8 cellular contexts compared by ENCODE assay signal in genomic region chrX:9785944-9786741, GRCh38. TPM values are rescaled to one million over a fixed set of nuclear protein-coding genes. Genes with fewer than 3 reads are reported as not detected.
DNase-seq lines count a peak whose midpoint lies in the region; ATAC-seq and TF ChIP-seq lines count a peak whose summit lies in the region.

SHROOM2 (plus strand) TSS chrX:9786429; CDS start chrX:9786546, 117 bp downstream.

- POLR2A ChIA-PET in T-cell (lab: Charles Lee), result no interaction called here

- ATAC-seq in T-cell (replicated peaks in 1 of 4), result no peak

- peak within 1 kb of the TSS; percentile 84 to 97 for H3K4me3 Mint-ChIP-seq in H9
- peak within 1 kb of the TSS; percentile 31 to 55 (median 45) for H3K4me3 Mint-ChIP-seq in T-cell

- H3K79me1 ChIP-seq in H9 (ENCODE audit: insufficient read depth, low read depth, low read length, poor library complexity, severe bottlenecking), result peaks cover 3% of the 10 kb centered on the region

- TF ChIP-seq CTCF in H9 (conservative IDR thresholded peaks at IDR 0.05), result no peak

- H3K79me2 ChIP-seq in H9 (ENCODE audit: insufficient read depth, low read length), result peaks cover 18% of the 10 kb centered on the region; the same call in 1 of the 2 replicates

- H3K9me3 ChIP-seq in H9 (ENCODE audit: control insufficient read depth, low read depth, low read length), result no peaks in the 10 kb centered on the region

- H2BK12ac ChIP-seq in H9 (ENCODE audit: insufficient read length, low read depth, low read length), result no peak within 1 kb of the TSS

- H3K18ac ChIP-seq in H9 (ENCODE audit: insufficient read length, low read depth, low read length), result no peak within 1 kb of the TSS

- H3K27ac Mint-ChIP-seq in H9 (peak within 1 kb of the TSS in 1 of 3 experiments; percentile 86; a peak in 3 of 7 replicates), T-cell (no peak within 1 kb of the TSS)

- no peak within 1 kb of the TSS for H4K5ac ChIP-seq in H9 (ENCODE audit: insufficient read length, low read depth, low read length)

- CTCF ChIA-PET in T-cell (lab: Charles Lee), result interaction anchor here in 1 of 2 donors (0.5 kb wide), 1 partner anchor 664 kb away, joined by 3 read pairs; no protein-coding TSS in a partner anchor

- H3T11ph ChIP-seq in H9 (ENCODE audit: low read length), result no peak within 1 kb of the TSS

- H3K9me3 Mint-ChIP-seq in H9 (peaks cover 24 to 59% of the 10 kb centered on the region in 2 experiments), T-cell (no peaks in the 10 kb centered on the region)

- no peak within 1 kb of the TSS for H2BK5ac ChIP-seq in H9 (ENCODE audit: insufficient read length, low read length)

- no peak for DNase-seq in H9
- DNase-seq in T-cell, result no peak
- no peak for DNase-seq in glomerular endothelial cell (ENCODE audit: extremely low read depth, low read depth, low spot score)
- DNase-seq in posterior vena cava (ENCODE audit: low spot score), result peak; percentile 69
- DNase-seq in NCI-H1694 treated with DMSO at 0.1 percent for 48 hours (lab: John Stamatoyannopoulos, UW), result no peak
- no peak for DNase-seq in OCI-M2 (lab: John Stamatoyannopoulos, UW; ENCODE audit: unreplicated experiment)
- no peak for DNase-seq in NCI-H1930 (lab: John Stamatoyannopoulos, UW)
- no peak for DNase-seq in HPDE6-E6E7 (ENCODE audit: extremely low spot score)

- intact Hi-C loops in posterior vena cava (cut with DNase I), result no loop called here

- no CpG with 5 or more reads among the region's 123 CpGs for WGBS in H9 (ENCODE audit: extremely low coverage, insufficient read length, low lambda C conversion rate)

- peaks cover 27% of the 10 kb centered on the region for H3K23me2 ChIP-seq in H9 (ENCODE audit: insufficient read length, low read depth, low read length, poor library complexity, severe bottlenecking)

- H2BK120ac ChIP-seq in H9 (ENCODE audit: low read depth, low read length, poor library complexity, severe bottlenecking), result no peak within 1 kb of the TSS

- no peak within 1 kb of the TSS for H2BK20ac ChIP-seq in H9 (ENCODE audit: low read depth, low read length, poor library complexity, severe bottlenecking)

- H3K27ac ChIP-seq in H9 (ENCODE audit: insufficient read length, low read depth, low read length), result no peak within 1 kb of the TSS

- H3K4me1 Mint-ChIP-seq in H9, result peaks cover 36 to 42% of the 10 kb centered on the region in 2 experiments
- H3K4me1 Mint-ChIP-seq in T-cell, result peaks cover 0 to 4% (median 4%) of the 10 kb centered on the region in 3 donors

- no peak within 1 kb of the TSS for H4K8ac ChIP-seq in H9 (replicated peaks; ENCODE audit: insufficient read length, low read depth, low read length)

- H2BK15ac ChIP-seq in H9 (ENCODE audit: low read depth, low read length), result no peak within 1 kb of the TSS

- H3K56ac ChIP-seq in H9 (ENCODE audit: insufficient read length, low read depth, low read length), result no peak within 1 kb of the TSS

- H2AK5ac ChIP-seq in H9 (ENCODE audit: insufficient read length, low read length), result no peak within 1 kb of the TSS

- no peak within 1 kb of the TSS for H4K91ac ChIP-seq in H9 (ENCODE audit: insufficient read length, low read depth, low read length)

- peaks cover 11 to 23% (median 17%) of the 10 kb centered on the region in 3 experiments; a peak in 5 of 7 replicates for H3K36me3 Mint-ChIP-seq in H9 (ENCODE audit: insufficient read depth in 1 of 3, low read depth in 3 of 3)
- H3K36me3 Mint-ChIP-seq in T-cell, result no peaks in the 10 kb centered on the region

- H2AFZ ChIP-seq in H9 (ENCODE audit: low read length), result no peak within 1 kb of the TSS

- H3K4ac ChIP-seq in H9 (ENCODE audit: low read depth, low read length), result no peak within 1 kb of the TSS

- peak within 1 kb of the TSS; percentile 89 for H3K9ac ChIP-seq in H9 (ENCODE audit: extremely low read depth, insufficient read length, low read length)

- H3K27me3 Mint-ChIP-seq in H9 (ENCODE audit: low read depth) (peaks cover 6% of the 10 kb centered on the region), T-cell (peaks cover 19 to 34% of the 10 kb centered on the region in 2 donors)

- H3K4me1 ChIP-seq in H9 (ENCODE audit: insufficient read depth, low read length), result peaks cover 33% of the 10 kb centered on the region

- H3K14ac ChIP-seq in H9 (ENCODE audit: insufficient read depth, low read length), result no peak within 1 kb of the TSS

- no peaks in the 10 kb centered on the region; the same call in 1 of the 2 replicates for H3K27me3 ChIP-seq in H9 (ENCODE audit: insufficient read depth, low read length)

- peak within 1 kb of the TSS; percentile 99 for H3K4me2 ChIP-seq in H9 (ENCODE audit: insufficient read depth, insufficient read length, low read length)

- H4K20me1 ChIP-seq in H9 (ENCODE audit: control insufficient read depth, insufficient read depth, insufficient read length), result peaks cover 3% of the 10 kb centered on the region

- no peak within 1 kb of the TSS for H3K23ac ChIP-seq in H9 (ENCODE audit: insufficient read length, low read depth, low read length)

RNA-seq across cellular contexts. Expression of gene SHROOM2, which starts in this region (rescaled TPM):
- total RNA-seq in H9 (2021) (13.9 and 15.3 TPM in 2 replicates), T-cell (under 1 TPM in 2 of 5 donors, not detected in 3; 0.03 to 0.06 TPM), glomerular endothelial cell (41.9 and 46.0 TPM in 2 replicates), posterior vena cava (1 to 10 TPM; 1.2 to 1.8 TPM)
